15 cellular contexts compared by ENCODE assay signal in genomic region chr17:38583833-38584349, GRCh38. TPM values are rescaled to one million over a fixed set of nuclear protein-coding genes. Genes with fewer than 3 reads are reported as not detected.
DNase-seq lines count a peak whose midpoint lies in the region; TF ChIP-seq lines count a peak whose summit lies in the region.
"Had no signal": no experiment of that assay in that cellular context is flagged by ENCODE, and none has a peak within 500 bp of the region (broad histone marks: within the 10 kb centered on the region; RNA-seq: fewer than 3 reads in every experiment).

No MANE protein-coding gene starts in this region.

- WGBS in H9 (ENCODE audit: extremely low coverage, insufficient read length, low lambda C conversion rate): no CpG with 5 or more reads among the region's 13 CpGs

- in situ Hi-C loops in G401 (cut with HindIII; ENCODE audit: low sequenced_read_pairs): no loop called here

- no peak overlapping the region for H3K18ac ChIP-seq in H9 (ENCODE audit: insufficient read length, low read depth, low read length)

- no peaks in the 10 kb centered on the region for H3K36me3 ChIP-seq in DOHH2 (ENCODE audit: control insufficient read depth, low read length)
- no peaks in the 10 kb centered on the region for H3K36me3 ChIP-seq in OCI-LY7 (ENCODE audit: insufficient read depth, low read length)
- H3K36me3 ChIP-seq in endocrine pancreas (ENCODE audit: control insufficient read depth, insufficient read depth, low read length): no peaks in the 10 kb centered on the region
- H3K36me3 ChIP-seq: neutrophil, spleen, suprapubic skin had no signal

- H2AK5ac ChIP-seq in H9 (ENCODE audit: insufficient read length, low read length): no peak overlapping the region

- H3K27ac ChIP-seq in DOHH2 (ENCODE audit: low read depth, low read length) (no peak overlapping the region), OCI-LY7 (ENCODE audit: low read depth, low read length, poor library complexity, severe bottlenecking) (no peak overlapping the region), substantia nigra (ENCODE audit: low read depth, low read length, poor library complexity, severe bottlenecking) (peak overlapping the region; percentile 54), H9 (ENCODE audit: insufficient read length, low read depth, low read length) (no peak overlapping the region)
- H3K27ac ChIP-seq: neutrophil, spleen, suprapubic skin had no signal

- no peak overlapping the region for H3K14ac ChIP-seq in H9 (ENCODE audit: insufficient read depth, low read length)

- H3K4me1 ChIP-seq in DOHH2 (ENCODE audit: control insufficient read depth, low read length): peaks cover 18% of the 10 kb centered on the region
- H3K4me1 ChIP-seq in OCI-LY7 (ENCODE audit: insufficient read depth, low read length, poor library complexity, severe bottlenecking): peaks cover 24% of the 10 kb centered on the region
- H3K4me1 ChIP-seq in endocrine pancreas (ENCODE audit: control insufficient read depth, insufficient read depth, low read length): no peaks in the 10 kb centered on the region
- H3K4me1 ChIP-seq in H9 (ENCODE audit: insufficient read depth, low read length): no peaks in the 10 kb centered on the region

- peak overlapping the region; percentile 16 for H3K9ac ChIP-seq in endocrine pancreas (ENCODE audit: control insufficient read depth, insufficient read depth, low read length)
- H3K9ac ChIP-seq in H9 (ENCODE audit: extremely low read depth, insufficient read length, low read length): no peak overlapping the region

- POLR2A ChIA-PET in OCI-LY7 (lab: Charles Lee): interaction anchor here (0.6 kb wide), 3 partner anchors 59 to 79 kb away, joined by 3 to 7 read pairs (median 3); no protein-coding TSS in a partner anchor

- H2BK20ac ChIP-seq in H9 (ENCODE audit: low read depth, low read length, poor library complexity, severe bottlenecking): no peak overlapping the region

- BruUV-seq in OCI-LY7 (replicated peaks; lab: Mats Ljungman, UMichigan): no TSS peak

- H3K4me1 Mint-ChIP-seq in H9: peaks cover 41 to 67% of the 10 kb centered on the region in 2 experiments

- H3K23ac ChIP-seq in H9 (ENCODE audit: insufficient read length, low read depth, low read length): no peak overlapping the region

- no peaks in the 10 kb centered on the region for H3K79me1 ChIP-seq in H9 (ENCODE audit: insufficient read depth, low read depth, low read length, poor library complexity, severe bottlenecking)

- H4K20me1 ChIP-seq in DOHH2 (ENCODE audit: control insufficient read depth, insufficient read depth, low read depth, low read length): no peaks in the 10 kb centered on the region
- no peaks in the 10 kb centered on the region for H4K20me1 ChIP-seq in OCI-LY7 (ENCODE audit: insufficient read depth, low read length)
- no peaks in the 10 kb centered on the region for H4K20me1 ChIP-seq in H9 (ENCODE audit: control insufficient read depth, insufficient read depth, insufficient read length)

- no peak overlapping the region for H3K4ac ChIP-seq in H9 (ENCODE audit: low read depth, low read length)

- H3F3A ChIP-seq in DOHH2 (ENCODE audit: control insufficient read depth, insufficient read depth): no peaks in the 10 kb centered on the region

- H3K27ac Mint-ChIP-seq in H9: no peak overlapping the region
- H3K27ac Mint-ChIP-seq: activated CD4-positive, alpha-beta memory T cell treated with anti-CD3 and anti-CD28 coated beads for 36 hours; activated naive CD8-positive, alpha-beta T cell treated with anti-CD3 and anti-CD28 coated beads for 36 hours; activated T-helper 2 cell treated with anti-CD3 and anti-CD28 coated beads, Interferon-gamma antibody, Interleukin-2, Interleukin-4, amounts not matched to agents 10 μg/mL and 5 μg/mL and 100 μg/mL, durations not matched to agents 14 hours and 24 hours and 36 hours; stimulated activated memory B cell treated with anti-CD40 and anti-IgM and Interleukin-4, amounts not matched to agents 10 μg/mL and 1 μg/mL and 100 μg/mL, for 72 hours had no signal

- no peaks in the 10 kb centered on the region for H3K9me2 ChIP-seq in DOHH2 (replicated peaks; ENCODE audit: control insufficient read depth, low read length)
- no peaks in the 10 kb centered on the region for H3K9me2 ChIP-seq in OCI-LY7 (ENCODE audit: insufficient read depth, low read length)

- H3K9me3 ChIP-seq in DOHH2 (ENCODE audit: control insufficient read depth, insufficient read depth, low read length) (no peaks in the 10 kb centered on the region), OCI-LY7 (ENCODE audit: low read length) (no peaks in the 10 kb centered on the region), endocrine pancreas (ENCODE audit: control insufficient read depth, low read length) (no peaks in the 10 kb centered on the region), H9 (ENCODE audit: control insufficient read depth, low read depth, low read length) (no peaks in the 10 kb centered on the region)
- H3K9me3 ChIP-seq: neutrophil, spleen, suprapubic skin had no signal

- no peak overlapping the region for H4K8ac ChIP-seq in H9 (replicated peaks; ENCODE audit: insufficient read length, low read depth, low read length)

- H4K5ac ChIP-seq in H9 (ENCODE audit: insufficient read length, low read depth, low read length): no peak overlapping the region

- TF ChIP-seq CTCF in DOHH2 (IDR thresholded peaks at IDR 0.05; ENCODE audit: low read depth, low read length, poor library complexity, severe bottlenecking) (no peak), OCI-LY7 (conservative IDR thresholded peaks at IDR 0.05; ENCODE audit: low read length) (no peak), H9 (conservative IDR thresholded peaks at IDR 0.05) (no peak)

- no peak overlapping the region for H2BK5ac ChIP-seq in H9 (ENCODE audit: insufficient read length, low read length)

- H3K56ac ChIP-seq in H9 (ENCODE audit: insufficient read length, low read depth, low read length): no peak overlapping the region

- intact Hi-C loops in OCI-LY7 (cut with micrococcal nuclease; ENCODE audit: unreplicated experiment): loop anchor here (2.0 kb wide), 1 partner anchor 25 kb away; no protein-coding TSS in a partner anchor

- H3K4me3 ChIP-seq in DOHH2 (ENCODE audit: low read length): peak overlapping the region; percentile 59
- H3K4me3 ChIP-seq in OCI-LY7 (ENCODE audit: low read depth, low read length, poor library complexity, severe bottlenecking): no peak overlapping the region
- H3K4me3 ChIP-seq in endocrine pancreas (ENCODE audit: control insufficient read depth, insufficient read depth, low read length): no peak overlapping the region
- H3K4me3 ChIP-seq: spleen, suprapubic skin had no signal

- no peak overlapping the region for H2BK15ac ChIP-seq in H9 (ENCODE audit: low read depth, low read length)

- CTCF ChIA-PET in OCI-LY7 (lab: Charles Lee; ENCODE audit: unreplicated experiment): interaction anchor here (0.6 to 1.5 kb wide), 4 partner anchors 25 to 123 kb away, joined by 3 to 6 read pairs (median 4); no protein-coding TSS in a partner anchor

- H3K23me2 ChIP-seq in H9 (ENCODE audit: insufficient read length, low read depth, low read length, poor library complexity, severe bottlenecking): peaks cover under 1% of the 10 kb centered on the region

- no peak overlapping the region for H3T11ph ChIP-seq in H9 (ENCODE audit: low read length)

- H3K27me3 Mint-ChIP-seq in H9 (ENCODE audit: low read depth): peaks cover 69% of the 10 kb centered on the region

- no peaks in the 10 kb centered on the region for H3K36me3 Mint-ChIP-seq in H9 (ENCODE audit: insufficient read depth in 1 of 3, low read depth in 3 of 3)
- H3K36me3 Mint-ChIP-seq: activated CD4-positive, alpha-beta memory T cell treated with anti-CD3 and anti-CD28 coated beads for 36 hours; activated naive CD8-positive, alpha-beta T cell treated with anti-CD3 and anti-CD28 coated beads for 36 hours; stimulated activated memory B cell treated with anti-CD40 and anti-IgM and Interleukin-4, amounts not matched to agents 10 μg/mL and 1 μg/mL and 100 μg/mL, for 72 hours had no signal

- no peak overlapping the region for H2BK12ac ChIP-seq in H9 (ENCODE audit: insufficient read length, low read depth, low read length)

- H3K4me3 Mint-ChIP-seq in H9: no peak overlapping the region
- H3K4me3 Mint-ChIP-seq: activated CD4-positive, alpha-beta memory T cell treated with anti-CD3 and anti-CD28 coated beads for 36 hours; activated naive CD8-positive, alpha-beta T cell treated with anti-CD3 and anti-CD28 coated beads for 36 hours; central memory CD8-positive, alpha-beta T cell; stimulated activated memory B cell treated with anti-CD40 and anti-IgM and Interleukin-4, amounts not matched to agents 10 μg/mL and 1 μg/mL and 100 μg/mL, for 72 hours had no signal

- H3K9me3 Mint-ChIP-seq in H9: no peaks in the 10 kb centered on the region
- H3K9me3 Mint-ChIP-seq: activated CD4-positive, alpha-beta memory T cell treated with anti-CD3 and anti-CD28 coated beads for 36 hours; activated naive CD8-positive, alpha-beta T cell treated with anti-CD3 and anti-CD28 coated beads for 36 hours; activated T-helper 2 cell treated with anti-CD3 and anti-CD28 coated beads, Interferon-gamma antibody, Interleukin-2, Interleukin-4, amounts not matched to agents 10 μg/mL and 5 μg/mL and 100 μg/mL, durations not matched to agents 14 hours and 24 hours and 36 hours; central memory CD8-positive, alpha-beta T cell; stimulated activated memory B cell treated with anti-CD40 and anti-IgM and Interleukin-4, amounts not matched to agents 10 μg/mL and 1 μg/mL and 100 μg/mL, for 72 hours had no signal

- no peak overlapping the region for H2BK120ac ChIP-seq in H9 (ENCODE audit: low read depth, low read length, poor library complexity, severe bottlenecking)

- H3K79me2 ChIP-seq in DOHH2 (ENCODE audit: control insufficient read depth, low read length) (no peaks in the 10 kb centered on the region), OCI-LY7 (ENCODE audit: insufficient read depth, low read depth, low read length) (no peaks in the 10 kb centered on the region), H9 (ENCODE audit: insufficient read depth, low read length) (no peaks in the 10 kb centered on the region)

- no peak overlapping the region for H4K91ac ChIP-seq in H9 (ENCODE audit: insufficient read length, low read depth, low read length)

- DNase-seq in OCI-LY7 (ENCODE audit: low spot score) (no peak), substantia nigra (lab: John Stamatoyannopoulos, UW) (no peak), H9 (no peak), G401 (ENCODE audit: low spot score) (no peak), GDM1 (lab: John Stamatoyannopoulos, UW) (no peak)

- peak overlapping the region; percentile 72 for H3K4me2 ChIP-seq in DOHH2 (ENCODE audit: low read length)
- H3K4me2 ChIP-seq in OCI-LY7 (ENCODE audit: low read length): peak overlapping the region; percentile 54
- no peak overlapping the region for H3K4me2 ChIP-seq in H9 (ENCODE audit: insufficient read depth, insufficient read length, low read length)

- H2AFZ ChIP-seq in OCI-LY7 (ENCODE audit: low read length) (peak overlapping the region; percentile 85), H9 (ENCODE audit: low read length) (no peak overlapping the region)

- H3K27me3 ChIP-seq in DOHH2 (ENCODE audit: control insufficient read depth, low read length) (peaks cover 32% of the 10 kb centered on the region), endocrine pancreas (ENCODE audit: control insufficient read depth, insufficient read depth, low read length) (peaks cover 4% of the 10 kb centered on the region), H9 (ENCODE audit: insufficient read depth, low read length) (peaks cover 11% of the 10 kb centered on the region)

RNA-seq across cellular contexts. Expression of gene SRCIN1, which starts 21.9 kb away (rescaled TPM):
- 0.15 and 1.5 TPM in 2 replicates for total RNA-seq in OCI-LY7 (2014; rRNA removed; shearing (Covaris generic))
- 4.6 and 4.9 TPM in 2 replicates for total RNA-seq in OCI-LY7 (2022)
- total RNA-seq in H9 (2021): 6.7 and 6.9 TPM in 2 replicates
- total RNA-seq in G401 (2014; rRNA removed; shearing (Covaris generic)): 8.9 and 12.4 TPM in 2 replicates
